1 cellular context compared by ENCODE assay signal in genomic region chr1:61741682-61742619, GRCh38.
TF ChIP-seq lines count a peak whose summit lies in the region.

PATJ (plus strand) TSS chr1:61742480; CDS start chr1:61762893, 20,413 bp downstream.

TF ChIP-seq in H1, 55 proteins besides CTCF, POLR2A, EP300 and RAD21 (continued from another document):
- TF ChIP-seq CHD7 (IDR thresholded peaks at IDR 0.05; ENCODE audit: insufficient replicate concordance, low read length) (no peak), EZH2 (IDR thresholded peaks at IDR 0.05; ENCODE audit: low read depth, low read length, severe bottlenecking) (no peak), ATF3 (IDR thresholded peaks at IDR 0.05; ENCODE audit: insufficient read depth, low read depth, low read length) (no peak), RBBP5 (IDR thresholded peaks at IDR 0.05; ENCODE audit: borderline replicate concordance, low read depth, low read length) (0 out of 2 replicates have a peak, but pooled peaks have one; percentile 59), ZNF274 (IDR thresholded peaks at IDR 0.05; ENCODE audit: borderline replicate concordance, extremely low read depth, low read length) (no peak), SUZ12 (IDR thresholded peaks at IDR 0.05; ENCODE audit: low read length) (no peak), KDM5A (IDR thresholded peaks at IDR 0.05; ENCODE audit: low read length) (no peak), PHF8 (conservative IDR thresholded peaks at IDR 0.05; ENCODE audit: low read depth, low read length) (peak; percentile 88), POLR2AphosphoS5 (IDR thresholded peaks at IDR 0.05; ENCODE audit: low read depth, low read length) (peak; percentile 77; the same call in 1 of the 2 replicates), CREB1 (IDR thresholded peaks at IDR 0.05) (no peak), USF2 (IDR thresholded peaks at IDR 0.05; ENCODE audit: low read length) (no peak), EGR1 (IDR thresholded peaks at IDR 0.05; ENCODE audit: borderline replicate concordance, low read depth, low read length) (no peak), TAF1 (IDR thresholded peaks at IDR 0.05; ENCODE audit: low read depth, low read length) (0 out of 2 replicates have a peak, but pooled peaks have one; percentile 62), RFX5 (IDR thresholded peaks at IDR 0.05; ENCODE audit: borderline replicate concordance, low read depth, low read length) (no peak), HDAC2 (IDR thresholded peaks at IDR 0.05; ENCODE audit: borderline replicate concordance in 1 of 2, low read depth in 2 of 2, low read length in 2 of 2) (0 out of 4 replicates have a peak, but pooled peaks of 1 of the 2 experiments have one; percentile 16), E2F6 (IDR thresholded peaks at IDR 0.05) (no peak; the same call in 1 of the 2 replicates), SP1 (IDR thresholded peaks at IDR 0.05; ENCODE audit: low read depth, low read length) (no peak), SAP30 (IDR thresholded peaks at IDR 0.05; ENCODE audit: insufficient read depth, insufficient replicate concordance, low read length) (no peak), ATF2 (IDR thresholded peaks at IDR 0.05; ENCODE audit: low read length) (no peak), MAX (IDR thresholded peaks at IDR 0.05) (0 out of 2 replicates have a peak, but pooled peaks have one; percentile 12), ASH2L (IDR thresholded peaks at IDR 0.05; ENCODE audit: low read length) (peak; percentile 81), TAF7 (optimal IDR thresholded peaks at IDR 0.05; ENCODE audit: borderline replicate concordance, low read depth, low read length) (peak; percentile 41), YY1 (IDR thresholded peaks at IDR 0.05; ENCODE audit: low read depth, low read length) (0 out of 2 replicates have a peak, but pooled peaks have one; percentile 13), GTF2F1 (IDR thresholded peaks at IDR 0.05; ENCODE audit: borderline replicate concordance, low read depth, low read length) (no peak), TCF12 (IDR thresholded peaks at IDR 0.05; ENCODE audit: low read depth, low read length) (no peak), KDM1A (IDR thresholded peaks at IDR 0.05; ENCODE audit: borderline replicate concordance, low read length) (peak; percentile 35; the same call in 1 of the 2 replicates)
TF ChIP-seq in H1: peak in this region for 11.
